ENCODE assay signal across 9 cellular contexts in genomic region chr19:11506101-11506555, GRCh38. TPM values are rescaled to one million over a fixed set of nuclear protein-coding genes. Genes with fewer than 3 reads are reported as not detected.
DNase-seq lines count a peak whose midpoint lies in the region; ATAC-seq, FAIRE-seq and TF ChIP-seq lines count a peak whose summit lies in the region.
"Had no signal": no experiment of that assay in that cellular context is flagged by ENCODE, and none has a peak within 500 bp of the region (broad histone marks: within the 10 kb centered on the region; RNA-seq: fewer than 3 reads in every experiment).

No MANE protein-coding gene starts in this region.

- peaks cover 14% of the 10 kb centered on the region for H3K4me1 Mint-ChIP-seq in neural progenitor cell

- H3K27ac ChIP-seq in OCI-LY3 (ENCODE audit: low read length) (peak overlapping the region; percentile 44), endothelial cell of umbilical vein (ENCODE audit: insufficient read depth, low read depth, low read length) (peak overlapping the region; percentile 19), neural progenitor cell (peak overlapping the region; percentile 54)

- peak; percentile 21 for ATAC-seq in GM18505 (IDR thresholded peaks at IDR 0.05; ENCODE audit: unreplicated experiment)

- DNase-seq in HFF-Myc (ENCODE audit: extremely low read depth, low read depth) (no peak), endothelial cell of umbilical vein (ENCODE audit: low read depth, low spot score) (no peak), neural progenitor cell (ENCODE audit: low spot score) (no peak), DMS 273 (lab: John Stamatoyannopoulos, UW; ENCODE audit: unreplicated experiment) (no peak), KG1 (lab: John Stamatoyannopoulos, UW) (no peak), NCI-H510A treated with DMSO at 0.1 percent for 48 hours (lab: John Stamatoyannopoulos, UW) (no peak)

- H3K27ac Mint-ChIP-seq in neural progenitor cell: no peak overlapping the region

- no peak for TF ChIP-seq POLR2A in GM18505 (IDR thresholded peaks at IDR 0.05; ENCODE audit: borderline replicate concordance, extremely low read depth, insufficient read depth, insufficient read length)
- TF ChIP-seq POLR2A in endothelial cell of umbilical vein (IDR thresholded peaks at IDR 0.05; ENCODE audit: low read depth, low read length): no peak

- peaks cover 9% of the 10 kb centered on the region for H3K27me3 Mint-ChIP-seq in neural progenitor cell (ENCODE audit: insufficient read depth, low read depth)

- H3K4me3 Mint-ChIP-seq in neural progenitor cell: peak overlapping the region; percentile 91

- POLR2A ChIA-PET in endothelial cell of umbilical vein (lab: Charles Lee): no interaction called here

- BruUV-seq in endothelial cell of umbilical vein (replicated peaks; lab: Mats Ljungman, UMichigan): TSS peak; percentile 69

- peak overlapping the region; percentile 4; the same call in 1 of the 2 replicates for H2AFZ ChIP-seq in OCI-LY3 (ENCODE audit: low read depth, low read length)
- H2AFZ ChIP-seq in endothelial cell of umbilical vein (ENCODE audit: low read depth, low read length): peak overlapping the region; percentile 93
- H2AFZ ChIP-seq in neural progenitor cell (replicated peaks): peak overlapping the region; percentile 75

- intact Hi-C loops in endothelial cell of umbilical vein (cut with micrococcal nuclease): no loop called here

- no peaks in the 10 kb centered on the region for H3K9me1 ChIP-seq in endothelial cell of umbilical vein (replicated peaks; ENCODE audit: control insufficient read depth, extremely low read depth, insufficient read depth, low read length)

- H3K9ac ChIP-seq in OCI-LY3 (ENCODE audit: low read length) (peak overlapping the region; percentile 57), endothelial cell of umbilical vein (replicated peaks; ENCODE audit: extremely low read depth, insufficient read depth, low read length) (peak overlapping the region; percentile 90), neural progenitor cell (peak overlapping the region; percentile 28)

- peak overlapping the region; percentile 57 for H3K4me3 ChIP-seq in HFF-Myc (replicated peaks; ENCODE audit: low read depth, low read length)
- peak overlapping the region; percentile 79 for H3K4me3 ChIP-seq in OCI-LY3 (ENCODE audit: low read length)
- H3K4me3 ChIP-seq in endothelial cell of umbilical vein (replicated peaks in 1 of 3; ENCODE audit: insufficient read depth in 1 of 3, low read depth in 1 of 3, low read length in 3 of 3): peak overlapping the region; percentile 49 to 71 (median 71)
- peak overlapping the region; percentile 91 for H3K4me3 ChIP-seq in neural progenitor cell

- H3K36me3 Mint-ChIP-seq in neural progenitor cell: peaks cover 5% of the 10 kb centered on the region

- H3K4me2 ChIP-seq in OCI-LY3 (ENCODE audit: low read length) (peak overlapping the region; percentile 88), endothelial cell of umbilical vein (ENCODE audit: insufficient read depth, low read length) (peak overlapping the region; percentile 73), neural progenitor cell (peak overlapping the region; percentile 85)

- H3K36me3 ChIP-seq in OCI-LY3 (replicated peaks; ENCODE audit: low read depth, low read length) (peaks cover under 1% of the 10 kb centered on the region), endothelial cell of umbilical vein (ENCODE audit: control insufficient read depth in 2 of 2, extremely low read depth in 1 of 2, insufficient read depth in 2 of 2, low read length in 2 of 2) (no peaks in the 10 kb centered on the region), neural progenitor cell (no peaks in the 10 kb centered on the region)

- H3F3A ChIP-seq in neural progenitor cell (ENCODE audit: low read depth): peaks cover 10% of the 10 kb centered on the region

- H3K27me3 ChIP-seq in OCI-LY3 (ENCODE audit: low read depth, low read length) (no peaks in the 10 kb centered on the region), endothelial cell of umbilical vein (ENCODE audit: control insufficient read depth in 2 of 2, insufficient read depth in 2 of 2, low read length in 2 of 2) (no peaks in the 10 kb centered on the region), neural progenitor cell (no peaks in the 10 kb centered on the region)

- FAIRE-seq in endothelial cell of umbilical vein (lab: Jason Lieb, UNC): no peak

- no peaks in the 10 kb centered on the region for H4K20me1 ChIP-seq in OCI-LY3 (ENCODE audit: insufficient read depth, low read length)
- no peaks in the 10 kb centered on the region for H4K20me1 ChIP-seq in endothelial cell of umbilical vein (replicated peaks; ENCODE audit: control insufficient read depth, extremely low read depth, insufficient read depth, low read length)
- H4K20me1 ChIP-seq in neural progenitor cell (ENCODE audit: low read depth): no peaks in the 10 kb centered on the region

- H3K9me3 ChIP-seq in OCI-LY3 (ENCODE audit: insufficient read depth, low read length) (no peaks in the 10 kb centered on the region), endothelial cell of umbilical vein (replicated peaks; ENCODE audit: control insufficient read depth, insufficient read depth, low read length) (no peaks in the 10 kb centered on the region), neural progenitor cell (ENCODE audit: low read depth) (no peaks in the 10 kb centered on the region)

- dilution Hi-C loops in endothelial cell of umbilical vein (cut with MboI; ENCODE audit: extremely low pct_ligation_motif_present, low sequenced_read_pairs): no loop called here

- TF ChIP-seq CTCF in HFF-Myc (IDR thresholded peaks at IDR 0.05; ENCODE audit: low read depth, low read length, missing control alignments) (no peak), OCI-LY3 (IDR thresholded peaks at IDR 0.05; ENCODE audit: low read depth, low read length) (no peak), endothelial cell of umbilical vein (IDR thresholded peaks at IDR 0.05; ENCODE audit: extremely low read depth in 1 of 2, insufficient read depth in 1 of 2, low read depth in 1 of 2, low read length in 2 of 2) (no peak), neural progenitor cell (IDR thresholded peaks at IDR 0.05) (no peak)

- CTCF ChIA-PET in endothelial cell of umbilical vein (lab: Charles Lee): interaction anchor here (0.8 to 1.4 kb wide), 4 partner anchors 10 to 82 kb away, joined by 3 to 4 read pairs (median 3); partner anchors contain the start of gene ELOF1

- H3K4me1 ChIP-seq in OCI-LY3 (ENCODE audit: low read length) (peaks cover 17% of the 10 kb centered on the region), endothelial cell of umbilical vein (ENCODE audit: control insufficient read depth, extremely low read depth, insufficient read depth, low read length) (peaks cover 10% of the 10 kb centered on the region), neural progenitor cell (no peaks in the 10 kb centered on the region)

- H3K79me2 ChIP-seq in OCI-LY3 (ENCODE audit: low read length): peaks cover 9% of the 10 kb centered on the region; the same call in 1 of the 2 replicates
- H3K79me2 ChIP-seq in endothelial cell of umbilical vein (ENCODE audit: control insufficient read depth, insufficient read depth, low read length): no peaks in the 10 kb centered on the region
- peaks cover 18% of the 10 kb centered on the region for H3K79me2 ChIP-seq in neural progenitor cell (ENCODE audit: low read depth)

- no peaks in the 10 kb centered on the region for H3K9me3 Mint-ChIP-seq in neural progenitor cell

RNA-seq across cellular contexts. Expression of gene ZNF653, which starts 0.5 kb away (rescaled TPM):
- total RNA-seq in endothelial cell of umbilical vein (7.0 and 9.8 TPM in 2 replicates), neural progenitor cell (ENCODE audit: low replicate concordance) (3.4 and 15.8 TPM in 2 replicates)
- polyA plus RNA-seq in endothelial cell of umbilical vein: 7.1 and 8.7 TPM in 2 replicates
- polyA plus RNA-seq in endothelial cell of umbilical vein (2011; cell fraction: cytosol; rRNA removed): 8.4 and 10.9 TPM in 2 replicates
- 18.7 and 21.3 TPM in 2 replicates for polyA plus RNA-seq in endothelial cell of umbilical vein (2011; cell fraction: nucleus; rRNA removed)
- polyA plus RNA-seq in endothelial cell of umbilical vein (2012): 5.3 and 5.9 TPM in 2 replicates
- polyA minus RNA-seq in endothelial cell of umbilical vein: 3.2 TPM in 2 replicates
- polyA minus RNA-seq in endothelial cell of umbilical vein (2011; cell fraction: cytosol; rRNA and poly(A)+ RNA removed): 4.7 TPM
- polyA minus RNA-seq in endothelial cell of umbilical vein (2011; cell fraction: nucleus; rRNA and poly(A)+ RNA removed): 5.5 and 7.1 TPM in 2 replicates

RNA-seq across cellular contexts. Expression of gene ECSIT, which starts 22.8 kb away (rescaled TPM):
- total RNA-seq in endothelial cell of umbilical vein (32.4 and 36.7 TPM in 2 replicates), neural progenitor cell (ENCODE audit: low replicate concordance) (9.4 and 29.0 TPM in 2 replicates)
- 47.2 and 54.0 TPM in 2 replicates for polyA plus RNA-seq in endothelial cell of umbilical vein
- polyA plus RNA-seq in endothelial cell of umbilical vein (2011; cell fraction: cytosol; rRNA removed): 48.2 and 50.9 TPM in 2 replicates
- polyA plus RNA-seq in endothelial cell of umbilical vein (2011; cell fraction: nucleus; rRNA removed): 40.3 and 48.2 TPM in 2 replicates
- 25.2 and 29.2 TPM in 2 replicates for polyA plus RNA-seq in endothelial cell of umbilical vein (2012)
- polyA minus RNA-seq in endothelial cell of umbilical vein: 39.8 and 43.5 TPM in 2 replicates
- polyA minus RNA-seq in endothelial cell of umbilical vein (2011; cell fraction: cytosol; rRNA and poly(A)+ RNA removed): 43.4 TPM
- 7.8 and 9.1 TPM in 2 replicates for polyA minus RNA-seq in endothelial cell of umbilical vein (2011; cell fraction: nucleus; rRNA and poly(A)+ RNA removed)

RNA-seq across cellular contexts. Expression of gene ELAVL3, which starts 25.3 kb away (rescaled TPM):
- total RNA-seq in endothelial cell of umbilical vein (0.07 TPM in 1 of 2 replicates, not detected in the other), neural progenitor cell (ENCODE audit: low replicate concordance) (0.15 TPM in 1 of 2 replicates, not detected in the other)
- not detected in 2 replicates for polyA plus RNA-seq in endothelial cell of umbilical vein
- polyA plus RNA-seq in endothelial cell of umbilical vein (2011; cell fraction: cytosol; rRNA removed): not detected in 2 replicates
- polyA plus RNA-seq in endothelial cell of umbilical vein (2011; cell fraction: nucleus; rRNA removed): not detected in 2 replicates
- not detected in 2 replicates for polyA plus RNA-seq in endothelial cell of umbilical vein (2012)
- not detected in 2 replicates for polyA minus RNA-seq in endothelial cell of umbilical vein
- polyA minus RNA-seq in endothelial cell of umbilical vein (2011; cell fraction: cytosol; rRNA and poly(A)+ RNA removed): not detected
- polyA minus RNA-seq in endothelial cell of umbilical vein (2011; cell fraction: nucleus; rRNA and poly(A)+ RNA removed): not detected in 2 replicates
- total RNA-seq: activated CD8-positive, alpha-beta memory T cell treated with anti-CD3 and anti-CD28 coated beads for 36 hours had no signal

RNA-seq across cellular contexts. Expression of gene CNN1, which starts 32.5 kb away (rescaled TPM):
- total RNA-seq in endothelial cell of umbilical vein (not detected in 2 replicates), neural progenitor cell (ENCODE audit: low replicate concordance) (7.0 and 7.2 TPM in 2 replicates)
- polyA plus RNA-seq in endothelial cell of umbilical vein: 0.76 and 1.0 TPM in 2 replicates
- 0.61 and 0.68 TPM in 2 replicates for polyA plus RNA-seq in endothelial cell of umbilical vein (2011; cell fraction: cytosol; rRNA removed)
- 0.32 and 0.39 TPM in 2 replicates for polyA plus RNA-seq in endothelial cell of umbilical vein (2011; cell fraction: nucleus; rRNA removed)
- 0.16 and 0.57 TPM in 2 replicates for polyA plus RNA-seq in endothelial cell of umbilical vein (2012)
- polyA minus RNA-seq in endothelial cell of umbilical vein: 0.32 and 0.38 TPM in 2 replicates
- polyA minus RNA-seq in endothelial cell of umbilical vein (2011; cell fraction: cytosol; rRNA and poly(A)+ RNA removed): not detected
- not detected in 2 replicates for polyA minus RNA-seq in endothelial cell of umbilical vein (2011; cell fraction: nucleus; rRNA and poly(A)+ RNA removed)
- total RNA-seq: activated CD8-positive, alpha-beta memory T cell treated with anti-CD3 and anti-CD28 coated beads for 36 hours had no signal

RNA-seq across cellular contexts. Expression of gene ELOF1, which starts 52.9 kb away (rescaled TPM):
- total RNA-seq in endothelial cell of umbilical vein: 39.4 and 49.9 TPM in 2 replicates
- polyA plus RNA-seq in endothelial cell of umbilical vein: 80.2 and 92.6 TPM in 2 replicates
- 62.7 and 66.4 TPM in 2 replicates for polyA plus RNA-seq in endothelial cell of umbilical vein (2011; cell fraction: cytosol; rRNA removed)
- polyA plus RNA-seq in endothelial cell of umbilical vein (2011; cell fraction: nucleus; rRNA removed): 21.7 and 29.1 TPM in 2 replicates
- 52.9 and 56.2 TPM in 2 replicates for polyA plus RNA-seq in endothelial cell of umbilical vein (2012)
- polyA minus RNA-seq in endothelial cell of umbilical vein: 28.1 and 28.4 TPM in 2 replicates
- 29.0 TPM for polyA minus RNA-seq in endothelial cell of umbilical vein (2011; cell fraction: cytosol; rRNA and poly(A)+ RNA removed)
- polyA minus RNA-seq in endothelial cell of umbilical vein (2011; cell fraction: nucleus; rRNA and poly(A)+ RNA removed): 7.7 and 8.8 TPM in 2 replicates
- 26.9 and 40.0 TPM in 2 replicates for total RNA-seq in neural progenitor cell (ENCODE audit: low replicate concordance)

Comparison
In these comparisons a context has a peak if more than half of its experiments do, and no peak if none do; other contexts are left out.
1. H2AFZ ChIP-seq: peak in every context shown above with its lines; median percentile 93 in endothelial cell of umbilical vein; 75 in neural progenitor cell; 4 in OCI-LY3.
2. H3K9ac ChIP-seq: peak in every context shown above with its lines; median percentile 90 in endothelial cell of umbilical vein; 57 in OCI-LY3; 28 in neural progenitor cell.